Comparison of ENCODE assay signal across 1 cellular context in genomic region chr2:96110621-96111256, GRCh38.
TF ChIP-seq lines count a peak whose summit lies in the region.

No MANE protein-coding gene starts in this region.

TF ChIP-seq in H1, 55 proteins besides CTCF, POLR2A, EP300 and RAD21:
- no peak for TF ChIP-seq CHD1 (IDR thresholded peaks at IDR 0.05; ENCODE audit: low read depth, low read length)
- no peak for TF ChIP-seq PHF8 (conservative IDR thresholded peaks at IDR 0.05; ENCODE audit: low read depth, low read length)
- no peak for TF ChIP-seq EZH2 (IDR thresholded peaks at IDR 0.05; ENCODE audit: low read depth, low read length, severe bottlenecking)
- TF ChIP-seq RNF2 (IDR thresholded peaks at IDR 0.05; ENCODE audit: borderline replicate concordance, low read depth, low read length, missing control alignments, poor library complexity, severe bottlenecking), result no peak
- no peak for TF ChIP-seq RFX5 (IDR thresholded peaks at IDR 0.05; ENCODE audit: borderline replicate concordance, low read depth, low read length)
- TF ChIP-seq POLR2AphosphoS5 (IDR thresholded peaks at IDR 0.05; ENCODE audit: low read depth, low read length), result no peak
- no peak for TF ChIP-seq USF2 (IDR thresholded peaks at IDR 0.05; ENCODE audit: low read length)
- no peak for TF ChIP-seq BACH1 (IDR thresholded peaks at IDR 0.05; ENCODE audit: low read length)
- TF ChIP-seq ATF3 (IDR thresholded peaks at IDR 0.05; ENCODE audit: insufficient read depth, low read depth, low read length), result no peak
- TF ChIP-seq SP1 (IDR thresholded peaks at IDR 0.05; ENCODE audit: low read depth, low read length), result no peak
- TF ChIP-seq MAFK (IDR thresholded peaks at IDR 0.05; ENCODE audit: low read depth, low read length), result no peak
- TF ChIP-seq GTF2F1 (IDR thresholded peaks at IDR 0.05; ENCODE audit: borderline replicate concordance, low read depth, low read length), result no peak
- no peak for TF ChIP-seq TCF12 (IDR thresholded peaks at IDR 0.05; ENCODE audit: low read depth, low read length)
- no peak for TF ChIP-seq FOSL1 (IDR thresholded peaks at IDR 0.05; ENCODE audit: insufficient read depth, low read depth, low read length)
